ENCODE assay signal across 7 cellular contexts in genomic region chr16:22043882-22044281, GRCh38. TPM values are rescaled to one million over a fixed set of nuclear protein-coding genes. Genes with fewer than 3 reads are reported as not detected.
"Had no signal": no experiment of that assay in that cellular context is flagged by ENCODE, and none has a peak within 500 bp of the region (broad histone marks: within the 10 kb centered on the region; RNA-seq: fewer than 3 reads in every experiment).

No MANE protein-coding gene starts in this region.

RNA-seq across cellular contexts. Expression of gene PDZD9, which starts 43.0 kb away (rescaled TPM):
- total RNA-seq: GM23248, GM23338, H1, H4, H7, H9, HFFc6 had no signal
- polyA plus RNA-seq: GM23248, H1 had no signal

RNA-seq across cellular contexts. Expression of gene VWA3A, which starts 48.5 kb away (rescaled TPM):
- total RNA-seq: GM23248, H1, H4, H9 had no signal
- polyA plus RNA-seq: GM23248, GM23338 had no signal
